Comparison of ENCODE assay signal across 10 cellular contexts in the genomic region with DNA sequence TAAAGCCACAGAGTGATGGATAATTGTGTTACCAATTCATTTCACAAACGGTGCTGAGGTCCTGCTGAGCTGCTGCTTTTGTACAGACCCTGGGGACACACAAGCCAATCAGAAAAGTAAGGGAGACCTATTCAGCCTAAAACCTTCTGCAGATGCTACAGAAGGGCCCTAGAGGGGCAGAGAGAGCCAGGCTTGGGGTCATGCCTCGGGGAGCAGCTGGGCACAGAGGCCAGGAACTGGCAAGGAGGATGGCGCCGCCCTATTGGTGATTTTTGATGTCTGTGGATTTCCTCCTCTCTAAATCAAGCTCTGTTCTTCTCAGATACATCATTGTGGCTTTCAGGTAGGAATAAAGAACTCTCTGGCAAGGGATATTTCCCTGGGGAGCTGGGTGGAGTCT.
DNase-seq lines count a peak whose midpoint lies in the region; ATAC-seq and TF ChIP-seq lines count a peak whose summit lies in the region.
"Had no signal": no experiment of that assay in that cellular context is flagged by ENCODE, and none has a peak within 500 bp of the region (broad histone marks: within the 10 kb centered on the region; RNA-seq: fewer than 3 reads in every experiment).

No MANE protein-coding gene starts in this region.

- no peak overlapping the region for H3K27ac Mint-ChIP-seq in GM23338
- H3K27ac Mint-ChIP-seq: activated T-helper 2 cell treated with anti-CD3 and anti-CD28 coated beads, Interferon-gamma antibody, Interleukin-2, Interleukin-4, amounts not matched to agents 10 μg/mL and 5 μg/mL and 100 μg/mL, durations not matched to agents 14 hours and 24 hours and 36 hours had no signal

- H3K36me3 ChIP-seq in GM23338 (ENCODE audit: insufficient read depth) (no peaks in the 10 kb centered on the region), mucosa of descending colon (ENCODE audit: low read depth) (no peaks in the 10 kb centered on the region)
- H3K36me3 ChIP-seq: cardiac muscle cell had no signal

- H3K4me3 ChIP-seq in GM23338 (no peak overlapping the region), mucosa of descending colon (no peak overlapping the region)
- H3K4me3 ChIP-seq: cardiac muscle cell had no signal

- H3K4me2 ChIP-seq in GM23338: no peak overlapping the region

- no peaks in the 10 kb centered on the region for H4K20me1 ChIP-seq in GM23338 (replicated peaks; ENCODE audit: insufficient read depth)

- H3K79me2 ChIP-seq in GM23338 (replicated peaks; ENCODE audit: insufficient read depth): no peaks in the 10 kb centered on the region

- H3K36me3 Mint-ChIP-seq in GM23338 (ENCODE audit: low read depth): peaks cover 3% of the 10 kb centered on the region; the same call in 1 of the 3 replicates

- no peaks in the 10 kb centered on the region; the same call in 2 of the 3 replicates for H3K9me3 Mint-ChIP-seq in GM23338
- H3K9me3 Mint-ChIP-seq: activated T-helper 2 cell treated with anti-CD3 and anti-CD28 coated beads, Interferon-gamma antibody, Interleukin-2, Interleukin-4, amounts not matched to agents 10 μg/mL and 5 μg/mL and 100 μg/mL, durations not matched to agents 14 hours and 24 hours and 36 hours had no signal

- peaks cover 13% of the 10 kb centered on the region for H3K9me2 ChIP-seq in GM23338 (ENCODE audit: insufficient read depth)

- no peak for ATAC-seq in GM23338
- ATAC-seq in mucosa of descending colon: no peak
- no peak for ATAC-seq in GM21526 (IDR thresholded peaks at IDR 0.05; ENCODE audit: low FRiP score, unreplicated experiment)
- no peak for ATAC-seq in GM21515 (IDR thresholded peaks at IDR 0.05; ENCODE audit: unreplicated experiment)

- H3K9me3 ChIP-seq in mucosa of descending colon: no peaks in the 10 kb centered on the region

- peaks cover 18% of the 10 kb centered on the region for H3K4me1 Mint-ChIP-seq in GM23338

- H3K4me3 Mint-ChIP-seq in GM23338: no peak overlapping the region

- H3K27ac ChIP-seq in GM23338 (ENCODE audit: low read depth): no peak overlapping the region
- H3K27ac ChIP-seq: cardiac muscle cell had no signal

- intact Hi-C loops in mucosa of descending colon (cut with DNase I, micrococcal nuclease): no loop called here

- DNase-seq in activated CD4-positive, alpha-beta T cell treated with anti-CD3 and anti-CD28 coated beads, Interleukin-2, amount 50 U/mL, for 48 hours: peak; percentile 6 to 11
- no peak for DNase-seq in activated CD4-positive, alpha-beta T cell treated with anti-CD3 and anti-CD28 coated beads for 1 hour
- DNase-seq in GM23338 (ENCODE audit: low spot score): peak; percentile 44
- DNase-seq in SK-N-DZ (ENCODE audit: low spot score): peak; percentile 57
- DNase-seq in mucosa of descending colon: peak in 2 of 3 donors; percentile 31 to 42
- DNase-seq in DMS153 treated with DMSO at 0.1 percent for 48 hours (lab: John Stamatoyannopoulos, UW; ENCODE audit: unreplicated experiment): no peak

- no peak overlapping the region for H2AFZ ChIP-seq in GM23338

- peaks cover 7% of the 10 kb centered on the region; the same call in 1 of the 2 replicates for H3K4me1 ChIP-seq in GM23338 (ENCODE audit: insufficient read depth)
- no peaks in the 10 kb centered on the region for H3K4me1 ChIP-seq in mucosa of descending colon (ENCODE audit: low read depth)

- H3K27me3 Mint-ChIP-seq in GM23338 (ENCODE audit: insufficient read depth, low read depth, poor library complexity): no peaks in the 10 kb centered on the region

- H3K27me3 ChIP-seq in GM23338 (ENCODE audit: insufficient read depth): no peaks in the 10 kb centered on the region
- H3K27me3 ChIP-seq: cardiac muscle cell had no signal

- TF ChIP-seq CTCF in GM23338 (conservative IDR thresholded peaks at IDR 0.05; ENCODE audit: low read depth in 2 of 2) (peak; percentile 56), mucosa of descending colon (IDR thresholded peaks at IDR 0.05) (no peak)

- H3F3A ChIP-seq in GM23338 (replicated peaks; ENCODE audit: low read depth): no peaks in the 10 kb centered on the region

TF ChIP-seq in GM23338, 12 proteins besides CTCF, POLR2A, EP300 and RAD21 (continues in another document):
- TF ChIP-seq POLR2AphosphoS5 (IDR thresholded peaks at IDR 0.05; ENCODE audit: low read depth) (no peak), ZNF462 (CRISPR knock-in tag; IDR thresholded peaks at IDR 0.05) (no peak), EZH2 (IDR thresholded peaks at IDR 0.05; ENCODE audit: low read depth, unreplicated experiment) (no peak), NANOG (IDR thresholded peaks at IDR 0.05; ENCODE audit: borderline replicate concordance) (no peak)
- TF ChIP-seq, protein P1, sequence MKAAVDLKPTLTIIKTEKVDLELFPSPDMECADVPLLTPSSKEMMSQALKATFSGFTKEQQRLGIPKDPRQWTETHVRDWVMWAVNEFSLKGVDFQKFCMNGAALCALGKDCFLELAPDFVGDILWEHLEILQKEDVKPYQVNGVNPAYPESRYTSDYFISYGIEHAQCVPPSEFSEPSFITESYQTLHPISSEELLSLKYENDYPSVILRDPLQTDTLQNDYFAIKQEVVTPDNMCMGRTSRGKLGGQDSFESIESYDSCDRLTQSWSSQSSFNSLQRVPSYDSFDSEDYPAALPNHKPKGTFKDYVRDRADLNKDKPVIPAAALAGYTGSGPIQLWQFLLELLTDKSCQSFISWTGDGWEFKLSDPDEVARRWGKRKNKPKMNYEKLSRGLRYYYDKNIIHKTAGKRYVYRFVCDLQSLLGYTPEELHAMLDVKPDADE (IDR thresholded peaks at IDR 0.05): no peak

Comparison
In these comparisons a context has a peak if more than half of its experiments do, and no peak if none do; other contexts are left out.
1. DNase-seq: peak in activated CD4-positive, alpha-beta T cell treated with anti-CD3 and anti-CD28 coated beads, Interleukin-2, amount 50 U/mL, for 48 hours (2 of 2), GM23338 (single experiment), SK-N-DZ (single experiment) and mucosa of descending colon (2 of 3); none in activated CD4-positive, alpha-beta T cell treated with anti-CD3 and anti-CD28 coated beads for 1 hour (single experiment) and DMS153 treated with DMSO at 0.1 percent for 48 hours (single experiment).